In genomic region chr2:217440000-217440399, GRCh38 we compare ENCODE assay signal across 12 cellular contexts.
DNase-seq lines count a peak whose midpoint lies in the region; ATAC-seq and TF ChIP-seq lines count a peak whose summit lies in the region.
"Had no signal": no experiment of that assay in that cellular context is flagged by ENCODE, and none has a peak within 500 bp of the region (broad histone marks: within the 10 kb centered on the region; RNA-seq: fewer than 3 reads in every experiment).

No MANE protein-coding gene starts in this region.

- no peak overlapping the region for H3K4me3 Mint-ChIP-seq in stimulated activated effector memory CD8-positive, alpha-beta T cell treated with anti-CD3 and anti-CD28 coated beads, Interleukin-12 subunit alpha, Interleukin-12 subunit beta, amount 100 ng/mL, for 72 hours
- H3K4me3 Mint-ChIP-seq: activated T-cell treated with anti-CD3 and anti-CD28 coated beads, Interleukin-2, amount 50 U/mL, for 4 hours had no signal

- H3K36me3 ChIP-seq in adipocyte (ENCODE audit: control insufficient read depth, insufficient read depth, low read length, severe bottlenecking), result no peaks in the 10 kb centered on the region
- no peaks in the 10 kb centered on the region for H3K36me3 ChIP-seq in OCI-LY7 (ENCODE audit: insufficient read depth, low read length)

- H2AFZ ChIP-seq in OCI-LY7 (ENCODE audit: low read length), result no peak overlapping the region

- H3K36me3 Mint-ChIP-seq in stimulated activated effector memory CD8-positive, alpha-beta T cell treated with anti-CD3 and anti-CD28 coated beads, Interleukin-12 subunit alpha, Interleukin-12 subunit beta, amount 100 ng/mL, for 72 hours, result no peaks in the 10 kb centered on the region

- H3K9me3 ChIP-seq in adipocyte (ENCODE audit: control insufficient read depth, low read length), result no peaks in the 10 kb centered on the region
- no peaks in the 10 kb centered on the region for H3K9me3 ChIP-seq in OCI-LY7 (ENCODE audit: low read length)

- POLR2A ChIA-PET in OCI-LY7 (lab: Charles Lee), result no interaction called here

- no peaks in the 10 kb centered on the region for H3K27me3 ChIP-seq in adipocyte (replicated peaks; ENCODE audit: control insufficient read depth, insufficient read depth, low read length)

- peak; percentile 74 for ATAC-seq in GM19395 (IDR thresholded peaks at IDR 0.05; ENCODE audit: unreplicated experiment)
- peak; percentile 43 for ATAC-seq in HG02884 (IDR thresholded peaks at IDR 0.05; ENCODE audit: unreplicated experiment)
- no peak for ATAC-seq in activated CD4-positive, CD25-positive, alpha-beta regulatory T cell treated with anti-CD3 and anti-CD28 coated beads, Interleukin-2, amount 50 U/mL, for 24 hours
- no peak for ATAC-seq in stimulated activated effector memory CD8-positive, alpha-beta T cell treated with anti-CD3 and anti-CD28 coated beads, Interleukin-12 subunit alpha, Interleukin-12 subunit beta, amount 100 ng/mL, for 72 hours
- ATAC-seq: activated T-cell treated with anti-CD3 and anti-CD28 coated beads, Interleukin-2, amount 50 U/mL, for 4 hours; right cardiac atrium had no signal

- H3K9me3 Mint-ChIP-seq in stimulated activated effector memory CD8-positive, alpha-beta T cell treated with anti-CD3 and anti-CD28 coated beads, Interleukin-12 subunit alpha, Interleukin-12 subunit beta, amount 100 ng/mL, for 72 hours, result no peaks in the 10 kb centered on the region
- H3K9me3 Mint-ChIP-seq: activated T-cell treated with anti-CD3 and anti-CD28 coated beads, Interleukin-2, amount 50 U/mL, for 4 hours had no signal

- H3K4me1 ChIP-seq in adipocyte (ENCODE audit: control insufficient read depth, insufficient read depth, low read length) (peaks cover 42% of the 10 kb centered on the region), OCI-LY7 (ENCODE audit: insufficient read depth, low read length, poor library complexity, severe bottlenecking) (no peaks in the 10 kb centered on the region)

- H3K79me2 ChIP-seq in OCI-LY7 (ENCODE audit: insufficient read depth, low read depth, low read length), result no peaks in the 10 kb centered on the region

- H3K9ac ChIP-seq in adipocyte (ENCODE audit: low read length), result no peak overlapping the region

- no peaks in the 10 kb centered on the region for H3K9me2 ChIP-seq in OCI-LY7 (ENCODE audit: insufficient read depth, low read length)

- H3K4me2 ChIP-seq in OCI-LY7 (ENCODE audit: low read length), result no peak overlapping the region

- H3K4me1 Mint-ChIP-seq in stimulated activated effector memory CD8-positive, alpha-beta T cell treated with anti-CD3 and anti-CD28 coated beads, Interleukin-12 subunit alpha, Interleukin-12 subunit beta, amount 100 ng/mL, for 72 hours, result no peaks in the 10 kb centered on the region

- H3K27ac Mint-ChIP-seq in stimulated activated effector memory CD8-positive, alpha-beta T cell treated with anti-CD3 and anti-CD28 coated beads, Interleukin-12 subunit alpha, Interleukin-12 subunit beta, amount 100 ng/mL, for 72 hours, result no peak overlapping the region

- intact Hi-C loops in OCI-LY7 (cut with micrococcal nuclease; ENCODE audit: unreplicated experiment), result no loop called here

- H3K27ac ChIP-seq in OCI-LY7 (ENCODE audit: low read depth, low read length, poor library complexity, severe bottlenecking), result no peak overlapping the region

- H3K4me3 ChIP-seq in adipocyte (ENCODE audit: low read length) (no peak overlapping the region), OCI-LY7 (ENCODE audit: low read depth, low read length, poor library complexity, severe bottlenecking) (no peak overlapping the region)

- CTCF ChIA-PET in OCI-LY7 (lab: Charles Lee; ENCODE audit: unreplicated experiment), result no interaction called here

- TF ChIP-seq CTCF in GM10266 (IDR thresholded peaks at IDR 0.05; ENCODE audit: control insufficient read depth, insufficient read depth, low read depth, missing control alignments), result no peak
- no peak for TF ChIP-seq CTCF in OCI-LY7 (conservative IDR thresholded peaks at IDR 0.05; ENCODE audit: low read length)

- in situ Hi-C loops in KBM-7 (cut with MboI; ENCODE audit: low pct_unique_long_range_greater_than_20kb, low sequenced_read_pairs), result no loop called here

- BruUV-seq in OCI-LY7 (replicated peaks; lab: Mats Ljungman, UMichigan), result no TSS peak

- DNase-seq in GM10266 (ENCODE audit: extremely low spot score), result peak; percentile 16
- peak; percentile 61 for DNase-seq in adipocyte (ENCODE audit: low read depth)
- DNase-seq in OCI-LY7 (ENCODE audit: low spot score), result no peak
- no peak for DNase-seq in KBM-7
- DNase-seq in stimulated activated effector memory CD8-positive, alpha-beta T cell treated with anti-CD3 and anti-CD28 coated beads, Interleukin-12 subunit alpha, Interleukin-12 subunit beta, amount 100 ng/mL, for 72 hours (ENCODE audit: low spot score in 2 of 2), result no peak
- DNase-seq: activated T-cell treated with anti-CD3 and anti-CD28 coated beads, Interleukin-2, amount 50 U/mL, for 4 hours; NCI-H748 treated with DMSO at 0.1 percent for 48 hours; right cardiac atrium; T-helper 2 cell had no signal

- no peaks in the 10 kb centered on the region for H4K20me1 ChIP-seq in OCI-LY7 (ENCODE audit: insufficient read depth, low read length)

Comparison
In these comparisons a context has a peak if more than half of its experiments do, and no peak if none do; other contexts are left out.
1. DNase-seq: peak in GM10266 (single experiment) and adipocyte (single experiment); none in OCI-LY7 (single experiment), KBM-7 (single experiment) and stimulated activated effector memory CD8-positive, alpha-beta T cell treated with anti-CD3 and anti-CD28 coated beads, Interleukin-12 subunit alpha, Interleukin-12 subunit beta, amount 100 ng/mL, for 72 hours (0 of 2).
2. ATAC-seq: peak in GM19395 (single experiment) and HG02884 (single experiment); none in activated CD4-positive, CD25-positive, alpha-beta regulatory T cell treated with anti-CD3 and anti-CD28 coated beads, Interleukin-2, amount 50 U/mL, for 24 hours (0 of 2) and stimulated activated effector memory CD8-positive, alpha-beta T cell treated with anti-CD3 and anti-CD28 coated beads, Interleukin-12 subunit alpha, Interleukin-12 subunit beta, amount 100 ng/mL, for 72 hours (single experiment).